Comparison of ENCODE assay signal across 10 cellular contexts in genomic region chr18:29181151-29181901, GRCh38.
DNase-seq lines count a peak whose midpoint lies in the region; ATAC-seq, FAIRE-seq and TF ChIP-seq lines count a peak whose summit lies in the region.
"Had no signal": no experiment of that assay in that cellular context is flagged by ENCODE, and none has a peak within 500 bp of the region (broad histone marks: within the 10 kb centered on the region; RNA-seq: fewer than 3 reads in every experiment).

No MANE protein-coding gene starts in this region.

- H3K27me3 Mint-ChIP-seq in nephron (ENCODE audit: low read depth): no peaks in the 10 kb centered on the region

- DNase-seq in ACHN (peak; percentile 38), RCC 7860 (ENCODE audit: low spot score) (peak; percentile 46), fibroblast of peridontal ligament (ENCODE audit: extremely low read depth) (peak; percentile 99), NCI-H2107 treated with DMSO at 0.1 percent for 48 hours (lab: John Stamatoyannopoulos, UW; ENCODE audit: unreplicated experiment) (no peak), GM10266 (ENCODE audit: extremely low spot score) (no peak)
- DNase-seq in central memory CD4-positive, alpha-beta T cell: no peak
- DNase-seq: activated naive CD4-positive, alpha-beta T cell treated with anti-CD3 and anti-CD28 coated beads for 36 hours; NCI-H526 had no signal

- TF ChIP-seq CTCF in nephron (IDR thresholded peaks at IDR 0.05; ENCODE audit: unreplicated experiment in 3 of 3) (no peak), GM10266 (IDR thresholded peaks at IDR 0.05; ENCODE audit: control insufficient read depth, insufficient read depth, low read depth, missing control alignments) (no peak)

- H3K4me1 Mint-ChIP-seq in nephron: peaks cover 10% of the 10 kb centered on the region

- H3K27ac Mint-ChIP-seq in nephron: peak overlapping the region in 2 of 3 experiments; percentile 24 to 48
- H3K27ac Mint-ChIP-seq: activated naive CD4-positive, alpha-beta T cell treated with anti-CD3 and anti-CD28 coated beads for 36 hours had no signal

- no peak overlapping the region for H3K4me3 Mint-ChIP-seq in nephron
- H3K4me3 Mint-ChIP-seq: activated naive CD4-positive, alpha-beta T cell treated with anti-CD3 and anti-CD28 coated beads for 36 hours had no signal

- in situ Hi-C loops in ACHN (cut with HindIII; ENCODE audit: low pct_ligation_motif_present, low pct_unique_long_range_greater_than_20kb, low sequenced_read_pairs): no loop called here

- no peak for ATAC-seq in GM19397 (IDR thresholded peaks at IDR 0.05; ENCODE audit: unreplicated experiment)

- no peaks in the 10 kb centered on the region for H3K9me3 Mint-ChIP-seq in nephron
- H3K9me3 Mint-ChIP-seq: activated naive CD4-positive, alpha-beta T cell treated with anti-CD3 and anti-CD28 coated beads for 36 hours had no signal

- peak; percentile 76 for FAIRE-seq in RCC 7860 (lab: Jason Lieb, UNC)

- no peaks in the 10 kb centered on the region for H3K36me3 Mint-ChIP-seq in nephron (ENCODE audit: low read depth)

Comparison
In these comparisons a context has a peak if more than half of its experiments do, and no peak if none do; other contexts are left out.
1. DNase-seq: peak in ACHN (single experiment), RCC 7860 (single experiment) and fibroblast of peridontal ligament (single experiment); none in central memory CD4-positive, alpha-beta T cell (single experiment), NCI-H2107 treated with DMSO at 0.1 percent for 48 hours (single experiment) and GM10266 (single experiment).